Comparison of ENCODE assay signal across 8 cellular contexts in the genomic region with DNA sequence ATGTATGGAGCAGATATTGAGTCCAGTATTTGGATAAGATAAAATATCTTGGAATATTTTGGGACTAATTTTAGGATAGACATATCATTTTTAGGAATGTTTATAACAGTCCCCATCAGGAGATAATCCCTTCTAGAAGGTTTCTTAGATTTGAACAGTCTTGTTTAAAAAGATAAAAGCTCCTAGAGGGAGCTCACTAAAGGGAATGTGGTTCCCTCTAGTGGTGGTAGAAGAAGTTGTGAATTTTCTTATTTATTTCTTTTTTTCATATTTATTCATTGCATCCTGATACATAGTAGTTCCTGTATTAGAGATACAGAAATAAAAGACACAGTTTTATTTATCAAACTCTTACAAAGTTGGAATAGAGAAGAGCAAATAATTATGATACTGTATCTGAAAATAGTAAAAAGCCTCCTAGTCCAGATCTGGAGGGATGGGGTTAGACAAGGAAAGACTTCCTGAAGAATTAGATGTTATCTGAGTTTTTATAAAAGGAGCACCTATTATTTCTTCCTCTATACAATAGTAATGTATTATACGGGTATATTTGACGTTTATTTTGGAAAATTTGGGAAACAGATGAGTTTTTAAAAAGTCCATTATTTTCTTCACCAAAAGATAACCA. TPM values are rescaled to one million over a fixed set of nuclear protein-coding genes. Genes with fewer than 3 reads are reported as not detected.
DNase-seq lines count a peak whose midpoint lies in the region; TF ChIP-seq lines count a peak whose summit lies in the region.

No MANE protein-coding gene starts in this region.

- H3K4me1 Mint-ChIP-seq in osteocyte (ENCODE audit: unreplicated experiment), result no peaks in the 10 kb centered on the region

- H3K4me3 ChIP-seq in Peyer's patch (no peak overlapping the region), epithelial cell of proximal tubule (ENCODE audit: low read depth, low read length) (no peak overlapping the region)

- H3K27me3 Mint-ChIP-seq in osteocyte (ENCODE audit: unreplicated experiment), result peaks cover 43% of the 10 kb centered on the region

- in situ Hi-C loops in KBM-7 (cut with MboI; ENCODE audit: low pct_unique_long_range_greater_than_20kb, low sequenced_read_pairs), result no loop called here

- H3K27ac ChIP-seq in Peyer's patch, result no peak overlapping the region

- no peaks in the 10 kb centered on the region for H3K9me3 ChIP-seq in Peyer's patch

- H3K9me3 Mint-ChIP-seq in osteocyte (ENCODE audit: unreplicated experiment), result no peaks in the 10 kb centered on the region

- DNase-seq in DMS 273 treated with DMSO at 0.1 percent for 48 hours (lab: John Stamatoyannopoulos, UW) (peak; percentile 22), KBM-7 (peak; percentile 65), Peyer's patch (no peak), epithelial cell of proximal tubule (ENCODE audit: low read depth) (no peak), osteocyte (ENCODE audit: extremely low spot score, unreplicated experiment) (no peak), NCI-H128 (lab: John Stamatoyannopoulos, UW; ENCODE audit: unreplicated experiment) (no peak), posterior cingulate gyrus (no peak)
- no peak for DNase-seq in activated naive CD4-positive, alpha-beta T cell treated with Interleukin-2 at 50 U/mL for 16 hours

- H3K27me3 ChIP-seq in Peyer's patch, result no peaks in the 10 kb centered on the region

- no peaks in the 10 kb centered on the region for H3K4me1 ChIP-seq in Peyer's patch

- H3K36me3 ChIP-seq in Peyer's patch, result no peaks in the 10 kb centered on the region

- intact Hi-C loops in posterior cingulate gyrus (cut with DNase I), result loop anchor here (10.0 kb wide), 1 partner anchor 684 kb away; a partner anchor contains a TSS

- H3K27ac Mint-ChIP-seq in osteocyte (ENCODE audit: unreplicated experiment), result no peak overlapping the region

- H3K36me3 Mint-ChIP-seq in osteocyte (ENCODE audit: unreplicated experiment), result no peaks in the 10 kb centered on the region

- TF ChIP-seq CTCF in Peyer's patch (IDR thresholded peaks at IDR 0.05) (peak; percentile 43 to 78 (median 58)), epithelial cell of proximal tubule (conservative IDR thresholded peaks at IDR 0.05; ENCODE audit: low read depth, low read length) (peak; percentile 68), osteocyte (IDR thresholded peaks at IDR 0.05) (peak; percentile 76)

- TF ChIP-seq POLR2A in Peyer's patch (IDR thresholded peaks at IDR 0.05), result no peak

- H3K4me3 Mint-ChIP-seq in osteocyte (ENCODE audit: unreplicated experiment), result no peak overlapping the region

RNA-seq across cellular contexts. Expression of a gene that starts 24.5 kb away (rescaled TPM):
- total RNA-seq in Peyer's patch, result not detected
- total RNA-seq in epithelial cell of proximal tubule, result 0.14 TPM in 1 of 2 replicates, not detected in the other
- total RNA-seq in osteocyte, result not detected in 2 replicates

Comparison
In these comparisons a context has a peak if more than half of its experiments do, and no peak if none do; other contexts are left out.
1. DNase-seq: peak in DMS 273 treated with DMSO at 0.1 percent for 48 hours (single experiment) and KBM-7 (single experiment); none in Peyer's patch (0 of 3), epithelial cell of proximal tubule (single experiment), osteocyte (single experiment), activated naive CD4-positive, alpha-beta T cell treated with Interleukin-2 at 50 U/mL for 16 hours (single experiment), NCI-H128 (single experiment) and posterior cingulate gyrus (0 of 10).
2. Peak in every context shown above with its lines, with median percentiles within 50 percentile points of each other: CTCF ChIP-seq.